Comparison of ENCODE assay signal across 1 cellular context in the genomic region with DNA sequence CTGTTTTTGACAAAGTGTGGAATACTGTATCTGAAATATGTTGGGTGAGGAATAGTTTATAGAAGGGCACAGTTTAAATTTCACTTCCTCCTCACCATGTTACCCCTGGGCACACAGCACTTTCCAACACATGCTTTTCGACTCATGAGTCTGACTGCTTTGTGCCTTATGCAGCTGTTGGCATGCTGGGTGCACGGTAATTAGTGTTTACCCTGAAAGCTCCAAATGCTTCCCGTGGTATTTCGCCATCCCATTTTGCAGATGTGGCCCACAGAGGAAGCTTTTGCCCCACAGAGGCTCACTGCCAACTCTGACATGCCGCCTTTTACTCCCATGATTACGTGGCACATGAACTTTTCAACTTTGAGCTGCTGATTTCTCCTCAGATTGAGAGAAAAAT.
TF ChIP-seq lines count a peak whose summit lies in the region.

No MANE protein-coding gene starts in this region.

TF ChIP-seq in IMR-90, 13 proteins besides CTCF, POLR2A, EP300 and RAD21 (continued from another document):
- TF ChIP-seq, protein P1, sequence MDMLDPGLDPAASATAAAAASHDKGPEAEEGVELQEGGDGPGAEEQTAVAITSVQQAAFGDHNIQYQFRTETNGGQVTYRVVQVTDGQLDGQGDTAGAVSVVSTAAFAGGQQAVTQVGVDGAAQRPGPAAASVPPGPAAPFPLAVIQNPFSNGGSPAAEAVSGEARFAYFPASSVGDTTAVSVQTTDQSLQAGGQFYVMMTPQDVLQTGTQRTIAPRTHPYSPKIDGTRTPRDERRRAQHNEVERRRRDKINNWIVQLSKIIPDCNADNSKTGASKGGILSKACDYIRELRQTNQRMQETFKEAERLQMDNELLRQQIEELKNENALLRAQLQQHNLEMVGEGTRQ (IDR thresholded peaks at IDR 0.05; ENCODE audit: low read depth, low read length), result no peak
- TF ChIP-seq CEBPB (IDR thresholded peaks at IDR 0.05; ENCODE audit: low read depth, low read length), result no peak
- no peak for TF ChIP-seq MAFK (IDR thresholded peaks at IDR 0.05; ENCODE audit: low read depth, low read length)
